ENCODE assay signal across 1 cellular context in genomic region chr20:33488661-33489494, GRCh38.
TF ChIP-seq lines count a peak whose summit lies in the region.

No MANE protein-coding gene starts in this region.

TF ChIP-seq in HEK293, 187 proteins besides CTCF, POLR2A, EP300 and RAD21:
- TF ChIP-seq EGR2 (tag by site-specific recombination; IDR thresholded peaks at IDR 0.05; ENCODE audit: low read depth), result peak; percentile 48
